1 cellular context compared by ENCODE assay signal in genomic region chr14:36091096-36091495, GRCh38.
TF ChIP-seq lines count a peak whose summit lies in the region.

No MANE protein-coding gene starts in this region.

TF ChIP-seq in HepG2, 621 proteins besides CTCF, POLR2A, EP300 and RAD21 (continued from another document and continues in another):
- TF ChIP-seq SNAPC4 (CRISPR knock-in tag; IDR thresholded peaks at IDR 0.05), result no peak
- TF ChIP-seq HCFC1 (IDR thresholded peaks at IDR 0.05; ENCODE audit: low read depth, low read length), result 0 out of 2 replicates have a peak, but pooled peaks have one; percentile 11
- peak; percentile 75; the same call in 1 of the 2 replicates for TF ChIP-seq TFE3 (CRISPR knock-in tag; IDR thresholded peaks at IDR 0.05)
- no peak for TF ChIP-seq ZBTB43 (CRISPR knock-in tag; conservative IDR thresholded peaks at IDR 0.05)
- TF ChIP-seq ZNF790 (CRISPR knock-in tag; IDR thresholded peaks at IDR 0.05; ENCODE audit: borderline replicate concordance), result no peak
- TF ChIP-seq KDM2A (CRISPR knock-in tag; IDR thresholded peaks at IDR 0.05; ENCODE audit: borderline replicate concordance, low read depth), result 0 out of 2 replicates have a peak, but pooled peaks have one; percentile 36
- no peak for TF ChIP-seq KMT2B (CRISPR knock-in tag; IDR thresholded peaks at IDR 0.05)
- TF ChIP-seq ZSCAN5A (CRISPR knock-in tag; IDR thresholded peaks at IDR 0.05; ENCODE audit: borderline replicate concordance), result no peak
- no peak for TF ChIP-seq ZBTB42 (CRISPR knock-in tag; IDR thresholded peaks at IDR 0.05)
- no peak for TF ChIP-seq SRSF1 (optimal IDR thresholded peaks at IDR 0.05; ENCODE audit: low read depth, low read length)
- TF ChIP-seq ELF3 (CRISPR knock-in tag; IDR thresholded peaks at IDR 0.05), result peak; percentile 80
- no peak for TF ChIP-seq ZNF883 (CRISPR knock-in tag; IDR thresholded peaks at IDR 0.05; ENCODE audit: not compliant biosample characterization)
- no peak for TF ChIP-seq ZBTB10 (CRISPR knock-in tag; IDR thresholded peaks at IDR 0.05; ENCODE audit: borderline replicate concordance)
- no peak for TF ChIP-seq ZNF773 (CRISPR knock-in tag; IDR thresholded peaks at IDR 0.05; ENCODE audit: borderline replicate concordance)
- TF ChIP-seq TCF12 (IDR thresholded peaks at IDR 0.05), result no peak
- TF ChIP-seq TCF12 (CRISPR knock-in tag; IDR thresholded peaks at IDR 0.05), result no peak
- peak; percentile 92 for TF ChIP-seq ZSCAN9 (CRISPR knock-in tag; IDR thresholded peaks at IDR 0.05; ENCODE audit: borderline replicate concordance)
- no peak for TF ChIP-seq HNRNPL (IDR thresholded peaks at IDR 0.05; ENCODE audit: low read depth, low read length)
- no peak for TF ChIP-seq XBP1 (CRISPR knock-in tag; IDR thresholded peaks at IDR 0.05)
- TF ChIP-seq ZNF274 (CRISPR knock-in tag; IDR thresholded peaks at IDR 0.05), result no peak
- no peak; the same call in 1 of the 2 replicates for TF ChIP-seq MBD4 (IDR thresholded peaks at IDR 0.05; ENCODE audit: borderline replicate concordance, low read length)
- TF ChIP-seq SP4 (CRISPR knock-in tag; IDR thresholded peaks at IDR 0.05), result no peak
- no peak for TF ChIP-seq ZNF350 (CRISPR knock-in tag; IDR thresholded peaks at IDR 0.05; ENCODE audit: borderline replicate concordance, low read depth)
- no peak for TF ChIP-seq ATF5 (CRISPR knock-in tag; IDR thresholded peaks at IDR 0.05; ENCODE audit: low read depth)
- TF ChIP-seq HES4 (CRISPR knock-in tag; IDR thresholded peaks at IDR 0.05; ENCODE audit: borderline replicate concordance), result no peak
- no peak for TF ChIP-seq ZNF484 (CRISPR knock-in tag; IDR thresholded peaks at IDR 0.05; ENCODE audit: borderline replicate concordance, low read depth)
- no peak for TF ChIP-seq ZMAT5 (CRISPR knock-in tag; IDR thresholded peaks at IDR 0.05; ENCODE audit: borderline replicate concordance, low read depth)
- TF ChIP-seq MLLT10 (CRISPR knock-in tag; IDR thresholded peaks at IDR 0.05), result no peak
- peak; percentile 90 for TF ChIP-seq KDM4B (CRISPR knock-in tag; IDR thresholded peaks at IDR 0.05)
- no peak for TF ChIP-seq THAP7 (CRISPR knock-in tag; IDR thresholded peaks at IDR 0.05)
- no peak for TF ChIP-seq HOXA7 (CRISPR knock-in tag; IDR thresholded peaks at IDR 0.05)
- no peak for TF ChIP-seq ZBTB34 (CRISPR knock-in tag; IDR thresholded peaks at IDR 0.05)
- TF ChIP-seq SRSF4 (IDR thresholded peaks at IDR 0.05; ENCODE audit: low read depth, low read length, poor library complexity, severe bottlenecking), result no peak
- no peak for TF ChIP-seq ZNF720 (CRISPR knock-in tag; IDR thresholded peaks at IDR 0.05)
- TF ChIP-seq PLRG1 (conservative IDR thresholded peaks at IDR 0.05), result no peak
- peak; percentile 87; the same call in 1 of the 2 replicates for TF ChIP-seq ZNF614 (CRISPR knock-in tag; IDR thresholded peaks at IDR 0.05; ENCODE audit: borderline replicate concordance)
- no peak for TF ChIP-seq ZNF737 (CRISPR knock-in tag; IDR thresholded peaks at IDR 0.05; ENCODE audit: borderline replicate concordance)
- no peak for TF ChIP-seq GATA4 (IDR thresholded peaks at IDR 0.05; ENCODE audit: borderline replicate concordance, low read depth)
- TF ChIP-seq JUND (CRISPR knock-in tag; IDR thresholded peaks at IDR 0.05), result peak; percentile 94
- TF ChIP-seq ATRX (CRISPR knock-in tag; IDR thresholded peaks at IDR 0.05; ENCODE audit: borderline replicate concordance), result no peak
- TF ChIP-seq STAG1 (CRISPR knock-in tag; IDR thresholded peaks at IDR 0.05), result no peak
- no peak; the same call in 1 of the 2 replicates for TF ChIP-seq ARID4A (CRISPR knock-in tag; IDR thresholded peaks at IDR 0.05; ENCODE audit: borderline replicate concordance)
- TF ChIP-seq ZNF530 (CRISPR knock-in tag; IDR thresholded peaks at IDR 0.05; ENCODE audit: low read depth), result no peak
- TF ChIP-seq ZNF354B (CRISPR knock-in tag; IDR thresholded peaks at IDR 0.05), result no peak
- no peak for TF ChIP-seq ZNF660 (CRISPR knock-in tag; IDR thresholded peaks at IDR 0.05; ENCODE audit: borderline replicate concordance, low read depth)
- 0 out of 2 replicates have a peak, but pooled peaks have one; percentile 63 for TF ChIP-seq ZNF34 (CRISPR knock-in tag; IDR thresholded peaks at IDR 0.05; ENCODE audit: borderline replicate concordance)
